In the genomic region with DNA sequence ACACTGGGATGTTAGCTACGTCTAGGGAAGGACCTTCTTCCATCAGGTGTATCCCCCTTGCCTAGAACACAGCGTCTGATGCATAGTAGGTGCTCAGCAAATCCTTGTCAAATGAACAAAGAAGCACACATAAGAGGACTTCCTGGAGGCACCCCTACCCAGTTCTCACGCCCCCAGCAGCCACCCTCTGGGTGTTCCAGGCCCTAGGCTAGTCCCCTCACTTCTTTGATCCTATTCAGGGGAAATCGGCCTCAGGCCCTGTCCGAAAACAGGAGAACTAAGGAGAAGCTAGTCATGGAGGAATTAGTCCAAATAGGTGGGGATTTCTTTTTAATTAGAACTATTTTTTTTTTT, we compare ENCODE assay signal across 10 cellular contexts.
DNase-seq lines count a peak whose midpoint lies in the region; ATAC-seq and TF ChIP-seq lines count a peak whose summit lies in the region.
"Had no signal": no experiment of that assay in that cellular context is flagged by ENCODE, and none has a peak within 500 bp of the region (broad histone marks: within the 10 kb centered on the region; RNA-seq: fewer than 3 reads in every experiment).

No MANE protein-coding gene starts in this region.

- H3K4me2 ChIP-seq in BLaER1 treated with 17β-estradiol and CSF1 and Interleukin-3, amounts not matched to agents 10 nM and 100 nM: peak overlapping the region; percentile 73 to 96 (median 89)

- H3K27ac ChIP-seq in BLaER1 treated with 17β-estradiol and CSF1 and Interleukin-3, amounts not matched to agents 10 nM and 100 nM: peak overlapping the region; percentile 54 to 90 (median 84); a peak in 21 of 22 replicates
- H3K27ac ChIP-seq in brain microvascular endothelial cell: peak overlapping the region; percentile 78
- peak overlapping the region; percentile 49 to 72 for H3K27ac ChIP-seq in liver (ENCODE audit: low read depth in 1 of 2, low read length in 2 of 2)
- H3K27ac ChIP-seq in skin epidermis: peak overlapping the region in 19 of 21 experiments; percentile 23 to 82 (median 69)

- WGBS in liver: 87% methylated on average over 5 of the region's 5 CpGs

- peak overlapping the region in 3 of 10 experiments; percentile 35 to 50 (median 40); a peak in 4 of 20 replicates for H3K4me3 ChIP-seq in BLaER1 treated with 17β-estradiol and CSF1 and Interleukin-3, amounts not matched to agents 10 nM and 100 nM
- H3K4me3 ChIP-seq in brain microvascular endothelial cell (ENCODE audit: low read depth, low read length): no peak overlapping the region
- H3K4me3 ChIP-seq in liver (ENCODE audit: low read depth in 1 of 3, low read length in 3 of 3): no peak overlapping the region
- H3K4me3 ChIP-seq in skin epidermis: no peak overlapping the region

- no peaks in the 10 kb centered on the region for H4K20me1 ChIP-seq in BLaER1 treated with 17β-estradiol and CSF1 and Interleukin-3, amounts not matched to agents 10 nM and 100 nM

- DNase-seq in brain microvascular endothelial cell (no peak), OCI-M1 (lab: John Stamatoyannopoulos, UW) (no peak)
- no peak for DNase-seq in activated naive CD4-positive, alpha-beta T cell treated with Interleukin-2 at 50 U/mL for 16 hours
- DNase-seq: activated CD4-positive, CD25-positive, alpha-beta regulatory T cell; T-cell had no signal

- TF ChIP-seq RAD21 in liver (IDR thresholded peaks at IDR 0.05): no peak

- TF ChIP-seq CTCF in brain microvascular endothelial cell (IDR thresholded peaks at IDR 0.05; ENCODE audit: low read depth, low read length, missing control alignments) (no peak), liver (IDR thresholded peaks at IDR 0.05; ENCODE audit: low read depth, low read length, missing input control) (no peak)

- peak overlapping the region; percentile 48 to 79 (median 71) for H3K9ac ChIP-seq in BLaER1 treated with 17β-estradiol and CSF1 and Interleukin-3, amounts not matched to agents 10 nM and 100 nM
- H3K9ac ChIP-seq in liver (ENCODE audit: low read depth in 1 of 2, low read length in 2 of 2): no peak overlapping the region

- H3K4me1 ChIP-seq in BLaER1 treated with 17β-estradiol and CSF1 and Interleukin-3, amounts not matched to agents 10 nM and 100 nM: peaks cover 23 to 82% (median 53%) of the 10 kb centered on the region in 10 experiments
- peaks cover 7 to 29% (median 15%) of the 10 kb centered on the region in 4 donors for H3K4me1 ChIP-seq in liver (ENCODE audit: control insufficient read depth in 4 of 4, insufficient read depth in 4 of 4, low read length in 3 of 4)

- no peaks in the 10 kb centered on the region for H3K36me3 ChIP-seq in BLaER1 treated with 17β-estradiol and CSF1 and Interleukin-3, amounts not matched to agents 10 nM and 100 nM
- H3K36me3 ChIP-seq in brain microvascular endothelial cell (replicated peaks) (no peaks in the 10 kb centered on the region), liver (ENCODE audit: control insufficient read depth in 4 of 4, insufficient read depth in 3 of 4, low read depth in 1 of 4, low read length in 3 of 4) (no peaks in the 10 kb centered on the region)

- H3K9me3 ChIP-seq in BLaER1 treated with 17β-estradiol and CSF1 and Interleukin-3, amounts not matched to agents 10 nM and 100 nM (replicated peaks in 1 of 11): no peaks in the 10 kb centered on the region
- H3K9me3 ChIP-seq in liver (ENCODE audit: control insufficient read depth in 4 of 4, low read length in 3 of 4): no peaks in the 10 kb centered on the region

- 0 out of 22 replicates have a peak, but pooled peaks cover 0 to 4% (median 0%) of the 10 kb centered on the region in 11 experiments for H3K27me3 ChIP-seq in BLaER1 treated with 17β-estradiol and CSF1 and Interleukin-3, amounts not matched to agents 10 nM and 100 nM
- H3K27me3 ChIP-seq in brain microvascular endothelial cell (replicated peaks) (no peaks in the 10 kb centered on the region), liver (ENCODE audit: control insufficient read depth in 4 of 4, insufficient read depth in 4 of 4, low read length in 3 of 4) (no peaks in the 10 kb centered on the region)

- in situ Hi-C loops in brain microvascular endothelial cell (cut with HindIII; ENCODE audit: low pct_ligation_motif_present, low sequenced_read_pairs): no loop called here

- no peak for ATAC-seq in GM18870 (IDR thresholded peaks at IDR 0.05; ENCODE audit: unreplicated experiment)
- ATAC-seq in HG02981 (IDR thresholded peaks at IDR 0.05; ENCODE audit: unreplicated experiment): no peak
- ATAC-seq: T-cell had no signal

TF ChIP-seq in liver, 16 proteins besides CTCF, POLR2A, EP300 and RAD21:
- no peak for TF ChIP-seq RXRA (IDR thresholded peaks at IDR 0.05)
TF ChIP-seq in liver: peak in this region for 0.

Comparison
In these comparisons a context has a peak if more than half of its experiments do, and no peak if none do; other contexts are left out.
1. H3K9ac ChIP-seq: peak in BLaER1 treated with 17β-estradiol and CSF1 and Interleukin-3, amounts not matched to agents 10 nM and 100 nM (11 of 11); none in liver (0 of 2).
2. Peak in every context shown above with its lines, with median percentiles within 50 percentile points of each other: H3K27ac ChIP-seq.